ENCODE assay signal across 23 cellular contexts in genomic region chr16:75575976-75576375, GRCh38. TPM values are rescaled to one million over a fixed set of nuclear protein-coding genes. Genes with fewer than 3 reads are reported as not detected.
DNase-seq lines count a peak whose midpoint lies in the region; ATAC-seq, FAIRE-seq and TF ChIP-seq lines count a peak whose summit lies in the region.
"Had no signal": no experiment of that assay in that cellular context is flagged by ENCODE, and none has a peak within 500 bp of the region (broad histone marks: within the 10 kb centered on the region; RNA-seq: fewer than 3 reads in every experiment).

No MANE protein-coding gene starts in this region.

- no peak overlapping the region; a peak in 1 of 7 replicates for H3K9ac ChIP-seq in H1 (replicated peaks in 1 of 4; ENCODE audit: extremely low read depth in 1 of 4, low read depth in 3 of 4, low read length in 3 of 4)

- no peak for TF ChIP-seq RAD21 in H1 (IDR thresholded peaks at IDR 0.05 in 1 of 2, conservative IDR thresholded peaks at IDR 0.05 in 1 of 2; ENCODE audit: low read depth in 2 of 2, low read length in 2 of 2)

- H3K36me3 Mint-ChIP-seq in CD8-positive, alpha-beta memory T cell = peaks cover 0 to 87% (median 23%) of the 10 kb centered on the region in 3 donors

- no peak for FAIRE-seq in H1 (lab: Jason Lieb, UNC)
- FAIRE-seq: keratinocyte had no signal

- CTCF ChIA-PET in CD8-positive, alpha-beta memory T cell (lab: Charles Lee) = interaction anchor here (2.5 kb wide), 1 partner anchor 59 kb away, joined by 6 read pairs; no protein-coding TSS in a partner anchor
- CTCF ChIA-PET in H1 (lab: Charles Lee; ENCODE audit: partially characterized antibody) = interaction anchor here (0.7 to 1.9 kb wide), 5 partner anchors 9 to 119 kb away, joined by 3 to 6 read pairs (median 3); no protein-coding TSS in a partner anchor

- no peak overlapping the region for H2BK20ac ChIP-seq in H1 (ENCODE audit: low read length)

- H3K79me1 ChIP-seq in H1 (ENCODE audit: low read depth, low read length) = peaks cover 4% of the 10 kb centered on the region; the same call in 1 of the 2 replicates

- H3K79me2 ChIP-seq in H1 (ENCODE audit: control insufficient read depth in 1 of 2, insufficient read depth in 2 of 2, low read length in 2 of 2) = no peaks in the 10 kb centered on the region; a peak in 1 of 4 replicates

- no peak overlapping the region for H2BK120ac ChIP-seq in H1 (replicated peaks; ENCODE audit: low read depth, low read length)

- no peak overlapping the region for H3K4me3 Mint-ChIP-seq in CD8-positive, alpha-beta memory T cell
- H3K4me3 Mint-ChIP-seq: T-helper 2 cell treated with Interferon-gamma antibody and Interleukin-4, amounts not matched to agents 5 μg/mL and 100 μg/mL, for 36 hours had no signal

- ATAC-seq in HG02852 (IDR thresholded peaks at IDR 0.05; ENCODE audit: unreplicated experiment) = peak; percentile 3

- TF ChIP-seq CTCF in H1 (IDR thresholded peaks at IDR 0.05; ENCODE audit: control extremely low read depth in 1 of 3, insufficient read depth in 1 of 3, low read depth in 1 of 3, low read length in 3 of 3) = no peak

- H3K4ac ChIP-seq in H1 (replicated peaks; ENCODE audit: insufficient read length, low read depth, low read length) = no peak overlapping the region

- no peak overlapping the region for H4K5ac ChIP-seq in H1 (ENCODE audit: insufficient read length, low read depth, low read length)

- peak overlapping the region in 7 of 8 donors; percentile 2 to 86 (median 33) for H3K27ac Mint-ChIP-seq in CD8-positive, alpha-beta memory T cell
- H3K27ac Mint-ChIP-seq: T-helper 2 cell treated with Interferon-gamma antibody and Interleukin-4, amounts not matched to agents 5 μg/mL and 100 μg/mL, for 36 hours had no signal

- POLR2A ChIA-PET in CD8-positive, alpha-beta memory T cell (lab: Charles Lee) = no interaction called here
- POLR2A ChIA-PET in H1 (lab: Charles Lee; ENCODE audit: partially characterized antibody) = interaction anchor here (0.9 to 1.6 kb wide), 4 partner anchors 10 to 30 kb away, joined by 3 to 13 read pairs (median 3); partner anchors contain the start of gene GABARAPL2

- no peak overlapping the region for H2AFZ ChIP-seq in H1 (ENCODE audit: low read length)

- H3K18ac ChIP-seq in H1 (ENCODE audit: extremely low read depth, low read length) = no peak overlapping the region; the same call in 1 of the 2 replicates

- H3K56ac ChIP-seq in H1 (replicated peaks; ENCODE audit: insufficient read length, low read depth, low read length) = no peak overlapping the region

- H3K14ac ChIP-seq in H1 (ENCODE audit: insufficient read length) = no peak overlapping the region

- 74% methylated on average over 2 of the region's 2 CpGs; no CpG with 5 or more reads in 1 of the 2 experiments for WGBS in H1 (ENCODE audit: extremely low coverage in 1 of 2, insufficient coverage in 1 of 2, insufficient read length in 1 of 2, insufficient replicate concordance in 2 of 2, low coverage in 1 of 2, low lambda C conversion rate in 2 of 2, missing lambda C conversion rate in 1 of 2), 2 experiments

- no peak overlapping the region for H2BK12ac ChIP-seq in H1 (ENCODE audit: low read depth, low read length)

- H3K27me3 Mint-ChIP-seq in CD8-positive, alpha-beta memory T cell = no peaks in the 10 kb centered on the region

- no peak overlapping the region for H4K8ac ChIP-seq in H1 (ENCODE audit: extremely low read depth, insufficient read depth, low read length)

- DNase-seq in CD8-positive, alpha-beta memory T cell = no peak
- DNase-seq in H1 (ENCODE audit: low read depth in 1 of 2, low spot score in 2 of 2) = no peak
- no peak for DNase-seq in NCI-H524 (lab: John Stamatoyannopoulos, UW)
- DNase-seq in MG63 = no peak
- DNase-seq: activated effector memory CD4-positive, alpha-beta T cell treated with Interleukin-2 at 50 U/mL for 16 hours; amniotic stem cell; Caco-2; erythroblast; foreskin melanocyte; NCI-H1092 treated with DMSO at 0.1 percent for 48 hours; NCI-H2029 treated with DMSO at 0.1 percent for 48 hours; NCI-H446; NK-92 treated with Interleukin-12 subunit alpha and Interleukin-12 subunit beta, amount 100 ng/mL, for 24 hours; retina; stimulated activated CD4-positive, alpha-beta T cell treated with anti-CD3 and anti-CD28 coated beads, Interleukin-12 subunit alpha, Interleukin-12 subunit beta, amount 100 ng/mL, for 4 hours had no signal

- H3K4me1 ChIP-seq in CD8-positive, alpha-beta memory T cell (ENCODE audit: insufficient read depth, low read length) = no peaks in the 10 kb centered on the region
- H3K4me1 ChIP-seq in H1 (replicated peaks in 1 of 4; ENCODE audit: control insufficient read depth in 3 of 4, insufficient read depth in 4 of 4, low read length in 3 of 4) = peaks cover 0 to 12% (median 2%) of the 10 kb centered on the region in 4 experiments; a peak in 3 of 7 replicates
- H3K4me1 ChIP-seq: Caco-2 had no signal

- H3K9me3 ChIP-seq in CD8-positive, alpha-beta memory T cell (ENCODE audit: low read length) = no peaks in the 10 kb centered on the region
- H3K9me3 ChIP-seq in H1 (ENCODE audit: insufficient read depth in 2 of 2, low read depth in 1 of 2, low read length in 1 of 2) (no peaks in the 10 kb centered on the region), MG63 (no peaks in the 10 kb centered on the region)
- H3K9me3 ChIP-seq: Caco-2, Peyer's patch, thoracic aorta had no signal

- no peaks in the 10 kb centered on the region for H3K9me3 Mint-ChIP-seq in CD8-positive, alpha-beta memory T cell
- H3K9me3 Mint-ChIP-seq: T-helper 2 cell treated with Interferon-gamma antibody and Interleukin-4, amounts not matched to agents 5 μg/mL and 100 μg/mL, for 36 hours had no signal

- H2BK15ac ChIP-seq in H1 (ENCODE audit: low read length) = no peak overlapping the region

- no peak overlapping the region for H3K27ac ChIP-seq in CD8-positive, alpha-beta memory T cell (ENCODE audit: low read depth, low read length)
- no peak overlapping the region for H3K27ac ChIP-seq in H1 (ENCODE audit: low read depth, low read length)
- H3K27ac ChIP-seq: cardiac muscle cell, Peyer's patch had no signal

- H3K4me2 ChIP-seq in H1 (ENCODE audit: insufficient read depth in 1 of 2, low read depth in 2 of 2, low read length in 2 of 2) = 0 out of 4 replicates have a peak overlapping the region, but pooled peaks of 1 of the 2 experiments have one; percentile 12

- H2AK5ac ChIP-seq in H1 (ENCODE audit: low read depth, low read length) = no peak overlapping the region

- no peak overlapping the region for H3K23ac ChIP-seq in H1 (ENCODE audit: insufficient read length)

- peaks cover 45 to 70% (median 62%) of the 10 kb centered on the region in 3 donors for H3K4me1 Mint-ChIP-seq in CD8-positive, alpha-beta memory T cell

- 0 out of 2 replicates have a peak overlapping the region, but pooled peaks have one; percentile 0 for H2BK5ac ChIP-seq in H1 (ENCODE audit: low read depth, low read length)

- peaks cover 0 to 7% of the 10 kb centered on the region in 2 experiments for H4K20me1 ChIP-seq in H1 (replicated peaks in 1 of 2; ENCODE audit: control insufficient read depth in 1 of 2, insufficient read depth in 2 of 2, low read length in 2 of 2)

- no peaks in the 10 kb centered on the region for H3K23me2 ChIP-seq in H1 (ENCODE audit: low read depth, low read length)

- no peak overlapping the region for H3K4me3 ChIP-seq in CD8-positive, alpha-beta memory T cell (ENCODE audit: low read length)
- no peak overlapping the region for H3K4me3 ChIP-seq in H1 (ENCODE audit: extremely low read depth in 1 of 4, insufficient read depth in 2 of 4, low read depth in 3 of 4, low read length in 4 of 4)
- no peak overlapping the region for H3K4me3 ChIP-seq in MG63
- H3K4me3 ChIP-seq: cardiac muscle cell, Peyer's patch, thoracic aorta had no signal

- TF ChIP-seq EP300 in H1 (IDR thresholded peaks at IDR 0.05; ENCODE audit: borderline replicate concordance in 1 of 2, low read depth in 2 of 2, low read length in 2 of 2) = no peak

- peaks cover 62% of the 10 kb centered on the region for H3K36me3 ChIP-seq in CD8-positive, alpha-beta memory T cell (ENCODE audit: insufficient read depth, low read length)
- H3K36me3 ChIP-seq in H1 (ENCODE audit: control insufficient read depth in 2 of 4, insufficient read depth in 4 of 4, low read length in 3 of 4) (peaks cover 9 to 44% (median 37%) of the 10 kb centered on the region in 4 experiments; a peak in 7 of 8 replicates), MG63 (peaks cover 5% of the 10 kb centered on the region)

- no peak overlapping the region for H4K91ac ChIP-seq in H1 (replicated peaks; ENCODE audit: insufficient read length, low read length)

- no peak for TF ChIP-seq POLR2A in H1 (IDR thresholded peaks at IDR 0.05; ENCODE audit: control extremely low read depth in 1 of 2, low read depth in 2 of 2, low read length in 2 of 2)

- no peaks in the 10 kb centered on the region for H3K27me3 ChIP-seq in CD8-positive, alpha-beta memory T cell (ENCODE audit: insufficient read depth, low read length, poor library complexity, severe bottlenecking)
- H3K27me3 ChIP-seq in H1 (replicated peaks in 1 of 4; ENCODE audit: control insufficient read depth in 3 of 4, extremely low read depth in 1 of 4, insufficient read depth in 3 of 4, low read length in 3 of 4) (no peaks in the 10 kb centered on the region), MG63 (no peaks in the 10 kb centered on the region)
- H3K27me3 ChIP-seq: cardiac muscle cell, Peyer's patch had no signal

RNA-seq across cellular contexts. Expression of gene GABARAPL2, which starts 9.8 kb away (rescaled TPM):
- total RNA-seq in CD8-positive, alpha-beta memory T cell = 10 to 100 TPM; 61.7 to 66.2 TPM
- polyA plus RNA-seq in CD8-positive, alpha-beta memory T cell = 331 TPM
- total RNA-seq in H1 (2021; fragmentation: NEBNext Ultra II Directional; extraction: Animal tissue kit (Norgen Biotek cat#: 25700)) = 67.4 and 71.3 TPM in 2 replicates
- 38.1 and 65.8 TPM in 2 replicates for polyA plus RNA-seq in H1 (2011; rRNA removed)
- polyA plus RNA-seq in H1 (2011; cell fraction: cytosol; rRNA removed) = 66.6 TPM
- polyA plus RNA-seq in H1 (2011; cell fraction: nucleus; rRNA removed) = 19.5 TPM
- polyA plus RNA-seq in H1 (2012, experiment 1 of 2) = 57.4 to 82.7 TPM (median 59.2 TPM) in 4 replicates
- polyA plus RNA-seq in H1 (2012, experiment 2 of 2) = 44.6 TPM
- polyA plus RNA-seq in H1 (2013, experiment 1 of 2) = 51.4 TPM
- 53.9 TPM for polyA plus RNA-seq in H1 (2013, experiment 2 of 2)
- polyA minus RNA-seq in H1 (2011; rRNA and poly(A)+ RNA removed) = 18.3 and 22.8 TPM in 2 replicates
- polyA minus RNA-seq in H1 (2011; cell fraction: cytosol; rRNA and poly(A)+ RNA removed) = 24.2 TPM
- polyA minus RNA-seq in H1 (2011; cell fraction: nucleus; rRNA and poly(A)+ RNA removed) = 16.1 TPM
- 17.3 and 70.4 TPM in 2 replicates for total RNA-seq in MG63 (2014; rRNA removed; shearing (Covaris generic); ENCODE audit: low replicate concordance)

RNA-seq across cellular contexts. Expression of gene TMEM231, which starts 19.9 kb away (rescaled TPM):
- 1 to 10 TPM; 5.3 to 5.4 TPM for total RNA-seq in CD8-positive, alpha-beta memory T cell
- polyA plus RNA-seq in CD8-positive, alpha-beta memory T cell = 3.4 TPM
- total RNA-seq in H1 (2021; fragmentation: NEBNext Ultra II Directional; extraction: Animal tissue kit (Norgen Biotek cat#: 25700)) = 8.0 and 8.3 TPM in 2 replicates
- 26.7 and 37.6 TPM in 2 replicates for polyA plus RNA-seq in H1 (2011; rRNA removed)
- 22.6 TPM for polyA plus RNA-seq in H1 (2011; cell fraction: cytosol; rRNA removed)
- polyA plus RNA-seq in H1 (2011; cell fraction: nucleus; rRNA removed) = 26.1 TPM
- 6.4 to 11.0 TPM (median 8.7 TPM) in 4 replicates for polyA plus RNA-seq in H1 (2012, experiment 1 of 2)
- 5.9 TPM for polyA plus RNA-seq in H1 (2012, experiment 2 of 2)
- polyA plus RNA-seq in H1 (2013, experiment 1 of 2) = 13.7 TPM
- polyA plus RNA-seq in H1 (2013, experiment 2 of 2) = 16.0 TPM
- 36.4 and 54.6 TPM in 2 replicates for polyA minus RNA-seq in H1 (2011; rRNA and poly(A)+ RNA removed)
- polyA minus RNA-seq in H1 (2011; cell fraction: cytosol; rRNA and poly(A)+ RNA removed) = 17.5 TPM
- polyA minus RNA-seq in H1 (2011; cell fraction: nucleus; rRNA and poly(A)+ RNA removed) = 7.9 TPM
- total RNA-seq in MG63 (2014; rRNA removed; shearing (Covaris generic); ENCODE audit: low replicate concordance) = 6.0 and 8.8 TPM in 2 replicates

RNA-seq across cellular contexts. Expression of gene CHST5, which starts 40.1 kb away (rescaled TPM):
- not detected for total RNA-seq in CD8-positive, alpha-beta memory T cell
- polyA plus RNA-seq in CD8-positive, alpha-beta memory T cell = not detected
- total RNA-seq in H1 (2021; fragmentation: NEBNext Ultra II Directional; extraction: Animal tissue kit (Norgen Biotek cat#: 25700)) = 0.13 and 0.15 TPM in 2 replicates
- 0.13 and 0.23 TPM in 2 replicates for polyA plus RNA-seq in H1 (2011; rRNA removed)
- polyA plus RNA-seq in H1 (2011; cell fraction: cytosol; rRNA removed) = 0.08 TPM
- polyA plus RNA-seq in H1 (2011; cell fraction: nucleus; rRNA removed) = 0.66 TPM
- 0.23 to 0.52 TPM (median 0.40 TPM) in 3 of 4 replicates, not detected in the other for polyA plus RNA-seq in H1 (2012, experiment 1 of 2)
- not detected for polyA plus RNA-seq in H1 (2012, experiment 2 of 2)
- 0.06 TPM for polyA plus RNA-seq in H1 (2013, experiment 1 of 2)
- 0.13 TPM for polyA plus RNA-seq in H1 (2013, experiment 2 of 2)
- 0.32 and 0.41 TPM in 2 replicates for polyA minus RNA-seq in H1 (2011; rRNA and poly(A)+ RNA removed)
- not detected for polyA minus RNA-seq in H1 (2011; cell fraction: cytosol; rRNA and poly(A)+ RNA removed)
- polyA minus RNA-seq in H1 (2011; cell fraction: nucleus; rRNA and poly(A)+ RNA removed) = 0.40 TPM
- not detected in 2 replicates for total RNA-seq in MG63 (2014; rRNA removed; shearing (Covaris generic); ENCODE audit: low replicate concordance)
- total RNA-seq: LHCN-M2, lung microvascular endothelial cell had no signal
- polyA plus RNA-seq: cardiac muscle cell had no signal

RNA-seq across cellular contexts. Expression of gene ADAT1, which starts 47.1 kb away (rescaled TPM):
- total RNA-seq in CD8-positive, alpha-beta memory T cell = 10 to 100 TPM; 57.9 to 59.8 TPM
- 70.5 TPM for polyA plus RNA-seq in CD8-positive, alpha-beta memory T cell
- total RNA-seq in H1 (2021; fragmentation: NEBNext Ultra II Directional; extraction: Animal tissue kit (Norgen Biotek cat#: 25700)) = 44.7 and 47.4 TPM in 2 replicates
- 28.3 and 30.7 TPM in 2 replicates for polyA plus RNA-seq in H1 (2011; rRNA removed)
- polyA plus RNA-seq in H1 (2011; cell fraction: cytosol; rRNA removed) = 30.9 TPM
- polyA plus RNA-seq in H1 (2011; cell fraction: nucleus; rRNA removed) = 35.8 TPM
- polyA plus RNA-seq in H1 (2012, experiment 1 of 2) = 26.3 to 38.8 TPM (median 33.8 TPM) in 4 replicates
- 4.8 TPM for polyA plus RNA-seq in H1 (2012, experiment 2 of 2)
- 27.0 TPM for polyA plus RNA-seq in H1 (2013, experiment 1 of 2)
- polyA plus RNA-seq in H1 (2013, experiment 2 of 2) = 27.5 TPM
- polyA minus RNA-seq in H1 (2011; rRNA and poly(A)+ RNA removed) = 66.9 and 88.1 TPM in 2 replicates
- polyA minus RNA-seq in H1 (2011; cell fraction: cytosol; rRNA and poly(A)+ RNA removed) = 26.2 TPM
- 59.7 TPM for polyA minus RNA-seq in H1 (2011; cell fraction: nucleus; rRNA and poly(A)+ RNA removed)
- 12.5 and 29.6 TPM in 2 replicates for total RNA-seq in MG63 (2014; rRNA removed; shearing (Covaris generic); ENCODE audit: low replicate concordance)
